17 cellular contexts compared by ENCODE assay signal in genomic region chr5:113223831-113224604, GRCh38.
"Had no signal": no experiment of that assay in that cellular context is flagged by ENCODE, and none has a peak within 500 bp of the region (broad histone marks: within the 10 kb centered on the region; RNA-seq: fewer than 3 reads in every experiment).

No MANE protein-coding gene starts in this region.

- H3K36me3 ChIP-seq: adrenal gland, colonic mucosa, esophagus muscularis mucosa, transverse colon, vagina had no signal

- H3K36me3 Mint-ChIP-seq: naive thymus-derived CD8-positive, alpha-beta T cell had no signal

- H3K9me3 Mint-ChIP-seq: activated CD4-positive, alpha-beta memory T cell treated with anti-CD3 and anti-CD28 coated beads, Interleukin-2, amount 10 ng/mL, durations not matched to agents 7 days and 5 days; activated naive CD4-positive, alpha-beta T cell treated with anti-CD3 and anti-CD28 coated beads, Interleukin-2, amount 50 U/mL, for 24 hours; activated T-cell treated with anti-CD3 and anti-CD28 coated beads, Interleukin-2, amount 50 U/mL, for 24 hours; naive thymus-derived CD8-positive, alpha-beta T cell had no signal

- DNase-seq: activated CD4-positive, alpha-beta memory T cell treated with anti-CD3 and anti-CD28 coated beads, Interleukin-2, amount 10 ng/mL, durations not matched to agents 7 days and 5 days; activated effector memory CD4-positive, alpha-beta T cell treated with anti-CD3 and anti-CD28 coated beads, Interleukin-2, amount 50 U/mL, for 16 hours; activated T-cell treated with anti-CD3 and anti-CD28 coated beads, Interleukin-2, amount 50 U/mL, for 24 hours; adrenal gland; central memory CD4-positive, alpha-beta T cell; colonic mucosa; mammary epithelial cell; naive thymus-derived CD8-positive, alpha-beta T cell; stimulated activated naive CD4-positive, alpha-beta T cell; T-helper 1 cell; T1000; transverse colon had no signal

- H3K4me1 ChIP-seq: adrenal gland, colonic mucosa, transverse colon had no signal

- H3K4me3 ChIP-seq: adrenal gland, colonic mucosa, esophagus muscularis mucosa, transverse colon, vagina had no signal

- H3K9me3 ChIP-seq: adrenal gland, colonic mucosa, esophagus muscularis mucosa, transverse colon, vagina had no signal

- ATAC-seq: naive thymus-derived CD8-positive, alpha-beta T cell; SK-N-SH treated with all-trans-retinoic acid at 6 μM for 48 hours had no signal

- H3K27ac ChIP-seq: adrenal gland, colonic mucosa, esophagus muscularis mucosa, transverse colon, vagina, VCaP had no signal

- H3K27ac Mint-ChIP-seq: activated CD4-positive, alpha-beta memory T cell treated with anti-CD3 and anti-CD28 coated beads, Interleukin-2, amount 10 ng/mL, durations not matched to agents 7 days and 5 days; activated naive CD4-positive, alpha-beta T cell treated with anti-CD3 and anti-CD28 coated beads, Interleukin-2, amount 50 U/mL, for 24 hours; activated T-cell treated with anti-CD3 and anti-CD28 coated beads, Interleukin-2, amount 50 U/mL, for 24 hours had no signal

- H3K4me3 Mint-ChIP-seq: activated CD4-positive, alpha-beta memory T cell treated with anti-CD3 and anti-CD28 coated beads, Interleukin-2, amount 10 ng/mL, durations not matched to agents 7 days and 5 days; activated naive CD4-positive, alpha-beta T cell treated with anti-CD3 and anti-CD28 coated beads, Interleukin-2, amount 50 U/mL, for 24 hours; activated T-cell treated with anti-CD3 and anti-CD28 coated beads, Interleukin-2, amount 50 U/mL, for 24 hours had no signal

- H3K27me3 Mint-ChIP-seq: activated naive CD4-positive, alpha-beta T cell treated with anti-CD3 and anti-CD28 coated beads, Interleukin-2, amount 50 U/mL, for 24 hours; activated T-cell treated with anti-CD3 and anti-CD28 coated beads, Interleukin-2, amount 50 U/mL, for 24 hours had no signal

- H3K4me1 Mint-ChIP-seq: activated CD4-positive, alpha-beta memory T cell treated with anti-CD3 and anti-CD28 coated beads, Interleukin-2, amount 10 ng/mL, durations not matched to agents 7 days and 5 days; activated naive CD4-positive, alpha-beta T cell treated with anti-CD3 and anti-CD28 coated beads, Interleukin-2, amount 50 U/mL, for 24 hours had no signal

- H3K27me3 ChIP-seq: adrenal gland, colonic mucosa, esophagus muscularis mucosa, transverse colon, vagina had no signal
